In the genomic region with DNA sequence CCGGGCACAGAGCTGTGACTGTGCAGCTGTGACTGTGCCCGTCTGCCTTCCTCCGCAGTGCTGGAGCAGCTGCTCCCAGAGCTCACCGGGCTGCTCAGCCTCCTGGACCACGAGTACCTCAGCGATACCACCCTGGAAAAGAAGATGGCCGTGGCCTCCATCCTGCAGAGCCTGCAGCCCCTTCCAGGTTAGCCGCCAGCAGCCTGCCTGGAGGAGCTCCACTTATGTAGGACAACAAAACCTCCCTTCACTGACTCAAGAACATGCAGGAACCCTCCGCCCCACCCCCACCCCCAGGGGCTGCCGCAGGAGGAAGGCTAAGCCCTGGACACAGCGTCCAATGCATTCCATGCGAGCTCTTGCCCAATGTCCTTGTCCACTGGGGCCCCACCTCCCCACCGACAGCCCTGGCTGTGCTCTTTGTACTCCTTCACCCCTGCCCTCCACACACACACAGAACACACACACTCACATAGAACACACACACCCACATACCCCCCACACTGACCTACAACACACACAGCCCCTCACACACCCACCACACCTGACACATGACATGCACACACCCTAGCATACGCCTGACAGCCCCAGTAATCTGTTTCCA, we compare ENCODE assay signal across 19 cellular contexts. TPM values are rescaled to one million over a fixed set of nuclear protein-coding genes. Genes with fewer than 3 reads are reported as not detected.
DNase-seq lines count a peak whose midpoint lies in the region; ATAC-seq, FAIRE-seq and TF ChIP-seq lines count a peak whose summit lies in the region.
"Had no signal": no experiment of that assay in that cellular context is flagged by ENCODE, and none has a peak within 500 bp of the region (broad histone marks: within the 10 kb centered on the region; RNA-seq: fewer than 3 reads in every experiment).

No MANE protein-coding gene starts in this region.

- H3K4me3 ChIP-seq in esophagus muscularis mucosa (no peak overlapping the region), kidney (ENCODE audit: low read length in 2 of 2) (no peak overlapping the region), neuronal stem cell (ENCODE audit: low read length in 2 of 2) (no peak overlapping the region), uterus (no peak overlapping the region)
- H3K4me3 ChIP-seq: thyroid gland had no signal

- peaks cover 7 to 56% (median 19%) of the 10 kb centered on the region in 4 donors for H3K4me1 ChIP-seq in esophagus muscularis mucosa
- H3K4me1 ChIP-seq in kidney (ENCODE audit: control insufficient read depth in 1 of 2, insufficient read depth in 1 of 2, low read depth in 1 of 2, low read length in 2 of 2): peaks cover 14 to 15% of the 10 kb centered on the region in 2 donors
- peaks cover 0 to 9% of the 10 kb centered on the region in 2 donors for H3K4me1 ChIP-seq in neuronal stem cell (ENCODE audit: control insufficient read depth in 2 of 2, insufficient read depth in 1 of 2, low read depth in 1 of 2, low read length in 2 of 2)
- no peaks in the 10 kb centered on the region for H3K4me1 ChIP-seq in uterus

- no peak overlapping the region for H4K91ac ChIP-seq in neuronal stem cell (ENCODE audit: low read depth, low read length, poor library complexity)

- H3K27ac ChIP-seq in esophagus muscularis mucosa (replicated peaks in 1 of 4) (peak overlapping the region; percentile 1 to 71 (median 38)), kidney (ENCODE audit: low read depth in 2 of 2, low read length in 2 of 2) (peak overlapping the region; percentile 14 to 40), neuronal stem cell (replicated peaks; ENCODE audit: low read length) (no peak overlapping the region), uterus (peak overlapping the region; percentile 45 to 49)
- H3K27ac ChIP-seq: epithelial cell of prostate, foreskin keratinocyte had no signal

- no peak overlapping the region for H3K4me2 ChIP-seq in neuronal stem cell (ENCODE audit: insufficient read depth, low read length, poor library complexity, severe bottlenecking)

- H2BK5ac ChIP-seq in neuronal stem cell (ENCODE audit: low read length): peak overlapping the region; percentile 30

- 84% methylated on average over 7 of the region's 14 CpGs for whole genome bisulfite sequencing in esophagus muscularis mucosa
- no CpG with 5 or more reads among the region's 14 CpGs for WGBS in neuronal stem cell (ENCODE audit: extremely low coverage in 2 of 2, insufficient read length in 2 of 2, insufficient replicate concordance in 1 of 2), 2 donors

- no peak for DNase-seq in esophagus muscularis mucosa (ENCODE audit: extremely low spot score)
- peak; percentile 75 for DNase-seq in kidney
- DNase-seq in neuronal stem cell (ENCODE audit: low spot score): no peak
- DNase-seq in uterus: no peak
- DNase-seq in KG1 (lab: John Stamatoyannopoulos, UW): no peak
- DNase-seq: activated B cell treated with CpG ODN at 0.5 μM for 24 hours; activated CD4-positive, alpha-beta T cell treated with anti-CD3 and anti-CD28 coated beads, Interleukin-2, amount 50 U/mL, for 48 hours; activated gamma-delta T cell; foreskin keratinocyte; H7; NCI-H1417 treated with DMSO at 0.1 percent for 48 hours; NCI-H69; nucleus accumbens; stimulated activated CD4-positive, alpha-beta T cell treated with anti-CD3 and anti-CD28 coated beads, Interleukin-15, amount 100 ng/mL, for 24 hours; T1000 had no signal

- TF ChIP-seq CTCF in esophagus muscularis mucosa (IDR thresholded peaks at IDR 0.05): no peak
- no peak for TF ChIP-seq CTCF in kidney (IDR thresholded peaks at IDR 0.05; ENCODE audit: borderline replicate concordance, extremely low read depth, insufficient read depth)
- TF ChIP-seq CTCF in uterus (IDR thresholded peaks at IDR 0.05): no peak

- no peak overlapping the region for H2AK5ac ChIP-seq in neuronal stem cell (ENCODE audit: low read depth, low read length)

- H3K79me1 ChIP-seq in neuronal stem cell (ENCODE audit: low read depth, low read length): peaks cover 2% of the 10 kb centered on the region

- H3K4ac ChIP-seq in neuronal stem cell (ENCODE audit: low read length): no peak overlapping the region

- TF ChIP-seq POLR2A in esophagus muscularis mucosa (IDR thresholded peaks at IDR 0.05; ENCODE audit: low read depth) (no peak), uterus (IDR thresholded peaks at IDR 0.05) (no peak)

- H3K36me3 ChIP-seq in esophagus muscularis mucosa (peaks cover 0 to 47% (median 20%) of the 10 kb centered on the region in 4 donors), kidney (ENCODE audit: control insufficient read depth in 1 of 2, insufficient read depth in 2 of 2, low read length in 2 of 2) (no peaks in the 10 kb centered on the region), neuronal stem cell (replicated peaks in 1 of 2; ENCODE audit: control insufficient read depth in 2 of 2, insufficient read depth in 2 of 2, low read length in 2 of 2) (no peaks in the 10 kb centered on the region), uterus (no peaks in the 10 kb centered on the region)
- H3K36me3 ChIP-seq: thyroid gland had no signal

- no peak overlapping the region for H2AFZ ChIP-seq in neuronal stem cell (ENCODE audit: low read length)

- H3K27me3 ChIP-seq in esophagus muscularis mucosa (no peaks in the 10 kb centered on the region), neuronal stem cell (ENCODE audit: control insufficient read depth in 3 of 3, insufficient read depth in 3 of 3, low read depth in 1 of 3, low read length in 3 of 3) (peaks cover 0 to 22% (median 0%) of the 10 kb centered on the region in 3 experiments), uterus (no peaks in the 10 kb centered on the region)
- H3K27me3 ChIP-seq: foreskin keratinocyte, thyroid gland had no signal

- TF ChIP-seq EP300 in esophagus muscularis mucosa (IDR thresholded peaks at IDR 0.05): no peak

- H3K9ac ChIP-seq in kidney (ENCODE audit: low read length in 2 of 2) (no peak overlapping the region), neuronal stem cell (ENCODE audit: low read depth, low read length, poor library complexity) (no peak overlapping the region)

- peak overlapping the region; percentile 5 for H3K14ac ChIP-seq in neuronal stem cell (ENCODE audit: low read length)

- intact Hi-C loops in esophagus muscularis mucosa (cut with DNase I) (no loop called here), kidney (cut with DNase I) (no loop called here), uterus (cut with DNase I; ENCODE audit: low total_unique reads) (no loop called here)

- H3K9me3 ChIP-seq in esophagus muscularis mucosa (no peaks in the 10 kb centered on the region), kidney (ENCODE audit: control insufficient read depth in 1 of 2, low read length in 2 of 2) (no peaks in the 10 kb centered on the region), neuronal stem cell (replicated peaks in 1 of 2; ENCODE audit: control insufficient read depth in 2 of 2, insufficient read depth in 1 of 2, low read depth in 1 of 2, low read length in 2 of 2) (no peaks in the 10 kb centered on the region), uterus (no peaks in the 10 kb centered on the region)
- H3K9me3 ChIP-seq: thyroid gland had no signal

- peak overlapping the region; percentile 77 for H3K18ac ChIP-seq in neuronal stem cell (ENCODE audit: low read length)

- H2BK15ac ChIP-seq in neuronal stem cell (ENCODE audit: low read length): peak overlapping the region; percentile 11

- no peak for FAIRE-seq in kidney (lab: Jason Lieb, UNC)

- H4K8ac ChIP-seq in neuronal stem cell (ENCODE audit: low read depth, low read length): no peak overlapping the region

- H2BK12ac ChIP-seq in neuronal stem cell (ENCODE audit: low read length): peak overlapping the region; percentile 78

- ATAC-seq in HG03432 (IDR thresholded peaks at IDR 0.05; ENCODE audit: unreplicated experiment) (no peak), GM21515 (IDR thresholded peaks at IDR 0.05; ENCODE audit: unreplicated experiment) (no peak)
- ATAC-seq: foreskin keratinocyte had no signal

- no peak overlapping the region for H2BK120ac ChIP-seq in neuronal stem cell (ENCODE audit: low read depth, low read length)

- peak overlapping the region; percentile 25 for H3K23ac ChIP-seq in neuronal stem cell (ENCODE audit: low read depth, low read length, poor library complexity)

RNA-seq across cellular contexts. Expression of gene AFAP1L1, which starts 27.9 kb away (rescaled TPM):
- total RNA-seq in esophagus muscularis mucosa (10 to 100 TPM in 3 of 4 donors, 1 to 10 TPM in 1; 10.0 to 23.8 (median 16.6) TPM), kidney (14.8 TPM), uterus (10 to 100 TPM in 3 of 4 donors, 1 to 10 TPM in 1; 5.3 to 26.9 (median 24.6) TPM)
- polyA plus RNA-seq in kidney (ENCODE audit: insufficient read depth, low read depth, low replicate concordance): 4.8 TPM
- polyA plus RNA-seq in neuronal stem cell (2013, experiment 1 of 2): 0.29 TPM
- 0.19 TPM for polyA plus RNA-seq in neuronal stem cell (2013, experiment 2 of 2)
- total RNA-seq: activated B cell treated with CpG ODN at 0.5 μM for 24 hours had no signal

RNA-seq across cellular contexts. Expression of gene GRPEL2, which starts 45.7 kb away (rescaled TPM):
- 10 to 100 TPM in 1 of 4 donors, 1 to 10 TPM in 3; 7.8 to 14.9 (median 8.7) TPM for total RNA-seq in esophagus muscularis mucosa
- total RNA-seq in kidney: 16.9 TPM
- 7.6 TPM for polyA plus RNA-seq in kidney (ENCODE audit: insufficient read depth, low read depth, low replicate concordance)
- polyA plus RNA-seq in neuronal stem cell (2013, experiment 1 of 2): 11.4 TPM
- 11.3 TPM for polyA plus RNA-seq in neuronal stem cell (2013, experiment 2 of 2)
- 10 to 100 TPM; 13.5 to 27.0 (median 22.6) TPM for total RNA-seq in uterus

RNA-seq across cellular contexts. Expression of gene PCYOX1L, which starts 58.3 kb away (rescaled TPM):
- total RNA-seq in esophagus muscularis mucosa (1 to 10 TPM; 4.0 to 5.8 (median 4.7) TPM), kidney (7.2 TPM), uterus (1 to 10 TPM in 3 of 4 donors, under 1 TPM in 1; 0.59 to 8.6 (median 5.9) TPM)
- 9.0 TPM for polyA plus RNA-seq in kidney (ENCODE audit: insufficient read depth, low read depth, low replicate concordance)
- polyA plus RNA-seq in neuronal stem cell (2013, experiment 1 of 2): 16.0 TPM
- 16.3 TPM for polyA plus RNA-seq in neuronal stem cell (2013, experiment 2 of 2)
